8 cellular contexts compared by ENCODE assay signal in the genomic region with DNA sequence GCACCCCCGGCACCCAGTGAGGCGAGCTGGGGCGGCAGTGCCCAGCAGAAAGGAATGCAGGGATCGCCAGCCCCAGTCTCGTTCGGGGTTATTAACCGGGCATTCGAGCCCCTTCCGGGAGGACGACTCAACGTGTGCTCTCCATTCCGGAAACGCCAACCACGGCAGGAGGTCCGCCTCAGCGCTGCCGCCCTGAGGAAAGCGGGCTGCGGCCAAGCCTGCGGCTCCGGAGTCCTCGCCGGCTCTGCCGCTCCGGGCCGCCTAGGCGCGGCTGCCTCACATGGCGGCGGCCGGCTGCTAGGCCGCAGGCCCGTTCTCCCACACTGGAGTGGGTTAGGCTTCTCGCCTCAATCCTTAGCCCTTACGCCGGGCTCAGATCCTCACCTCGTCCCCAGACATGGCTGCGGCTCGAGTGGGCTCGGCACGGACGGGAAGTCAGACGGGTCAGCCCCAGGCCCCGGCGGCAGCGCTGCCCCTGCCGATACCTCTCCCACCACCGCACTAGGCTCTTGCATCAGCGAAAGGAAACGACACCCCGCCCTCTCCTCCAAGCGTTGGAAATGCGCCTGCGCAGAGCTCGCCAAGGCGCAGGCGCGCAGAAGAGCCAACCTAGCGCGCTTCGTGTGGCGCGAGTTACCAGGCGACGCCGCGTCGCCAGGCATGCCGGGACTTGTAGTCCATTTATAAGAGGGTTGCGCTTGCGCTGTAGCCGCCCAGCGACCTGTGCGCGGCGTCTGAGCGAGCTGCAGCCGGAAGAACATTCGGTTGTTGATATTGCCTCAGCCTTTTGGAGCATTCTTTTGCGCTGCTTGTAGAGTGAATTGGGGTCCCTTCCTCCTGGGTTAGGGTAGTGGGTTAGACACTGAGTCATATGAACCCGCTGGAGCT. TPM values are rescaled to one million over a fixed set of nuclear protein-coding genes. Genes with fewer than 3 reads are reported as not detected.
DNase-seq lines count a peak whose midpoint lies in the region; ATAC-seq and TF ChIP-seq lines count a peak whose summit lies in the region.

A gene with protein sequence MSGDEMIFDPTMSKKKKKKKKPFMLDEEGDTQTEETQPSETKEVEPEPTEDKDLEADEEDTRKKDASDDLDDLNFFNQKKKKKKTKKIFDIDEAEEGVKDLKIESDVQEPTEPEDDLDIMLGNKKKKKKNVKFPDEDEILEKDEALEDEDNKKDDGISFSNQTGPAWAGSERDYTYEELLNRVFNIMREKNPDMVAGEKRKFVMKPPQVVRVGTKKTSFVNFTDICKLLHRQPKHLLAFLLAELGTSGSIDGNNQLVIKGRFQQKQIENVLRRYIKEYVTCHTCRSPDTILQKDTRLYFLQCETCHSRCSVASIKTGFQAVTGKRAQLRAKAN (minus strand): TSS at position 532 of the 888 bp plus-strand sequence. CDS start 133 bp downstream, at position 399.

- DNase-seq in NCI-H774 (lab: John Stamatoyannopoulos, UW) (peak; percentile 98), dermis blood vessel endothelial cell (peak; percentile 99), left lung (peak; percentile 97)
- DNase-seq in activated CD4-positive, alpha-beta T cell treated with anti-CD3 and anti-CD28 coated beads, Interleukin-2, amount 50 U/mL, for 4 hours, result peak; percentile 90 to 92
- DNase-seq in stimulated activated CD4-positive, alpha-beta T cell treated with anti-CD3 and anti-CD28 coated beads, Interleukin-2, amount 100 ng/mL, for 48 hours, result peak; percentile 87 to 89

- intact Hi-C loops in left lung (cut with DNase I), result no loop called here

- no peaks in the 10 kb centered on the region for H3K27me3 ChIP-seq in left lung

- peaks cover 0 to 11% of the 10 kb centered on the region in 2 donors for H3K36me3 ChIP-seq in left lung

- H3K9me3 ChIP-seq in left lung, result no peaks in the 10 kb centered on the region

- TF ChIP-seq CTCF in C4-2B (conservative IDR thresholded peaks at IDR 0.05), result no peak
- no peak for TF ChIP-seq CTCF in left lung (IDR thresholded peaks at IDR 0.05)

- H3K27ac ChIP-seq in C4-2B (peak within 1 kb of the TSS; percentile 99), left lung (peak within 1 kb of the TSS; percentile 97 to 99)

- H3K4me3 ChIP-seq in left lung, result peak within 1 kb of the TSS; percentile 93 to 94

- H3K4me1 ChIP-seq in left lung, result peaks cover 17 to 48% of the 10 kb centered on the region in 2 donors

- ATAC-seq in GM19395 (IDR thresholded peaks at IDR 0.05; ENCODE audit: unreplicated experiment) (peak; percentile 79), HG03565 (IDR thresholded peaks at IDR 0.05; ENCODE audit: unreplicated experiment) (peak; percentile 95), left lung (peak; percentile 96)

RNA-seq across cellular contexts. Expression of the gene that starts here (rescaled TPM):
- 90.2 and 151 TPM in 2 replicates for total RNA-seq in dermis blood vessel endothelial cell
- total RNA-seq in left lung, result 10 to 100 TPM; 59.0 to 61.6 TPM

Comparison
In these comparisons a context has a peak if more than half of its experiments do, and no peak if none do; other contexts are left out.
1. Peak in every context shown above with its lines: DNase-seq, ATAC-seq, H3K4me3 ChIP-seq and H3K27ac ChIP-seq.